ENCODE assay signal across 1 cellular context in the genomic region with DNA sequence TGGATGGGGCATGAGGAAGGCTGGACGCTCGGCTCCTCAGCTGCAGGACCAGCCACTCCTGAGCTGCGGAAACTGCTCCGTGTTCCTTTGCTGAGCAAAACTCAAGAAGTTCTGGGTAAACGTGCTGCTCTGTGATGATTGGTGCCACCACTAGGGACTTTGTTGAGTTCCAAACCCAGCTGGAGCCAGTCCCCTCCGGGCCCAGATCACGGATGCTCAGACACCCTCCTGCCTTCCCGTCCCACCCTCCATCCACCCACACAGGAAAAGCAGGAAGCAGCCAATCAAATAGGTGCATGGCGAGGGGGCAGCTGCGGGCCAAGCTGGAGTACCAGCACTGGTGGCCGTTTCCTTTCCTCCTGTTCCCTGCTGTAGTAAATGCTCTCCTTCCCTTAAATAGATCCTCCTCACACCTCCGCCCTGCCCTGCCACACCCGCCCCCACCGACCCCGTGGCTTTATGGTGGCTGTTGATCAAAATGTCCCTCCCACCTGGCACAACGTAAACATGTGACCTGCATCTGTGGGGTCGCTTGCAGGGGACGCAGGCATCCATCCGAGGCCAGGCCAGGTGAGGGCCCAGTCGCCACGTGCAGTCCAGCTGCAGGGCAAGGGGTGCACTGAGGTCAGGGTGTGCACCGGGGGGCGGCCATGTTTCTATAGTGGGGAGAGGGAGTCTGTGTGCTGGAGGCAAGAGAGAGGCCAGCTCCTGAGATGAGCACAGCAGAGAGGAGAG.
TF ChIP-seq lines count a peak whose summit lies in the region.

No MANE protein-coding gene starts in this region.

TF ChIP-seq in GM23338, 12 proteins besides CTCF, POLR2A, EP300 and RAD21 (continued from another document):
- TF ChIP-seq NANOG (IDR thresholded peaks at IDR 0.05; ENCODE audit: borderline replicate concordance): no peak
- TF ChIP-seq ZNF331 (CRISPR knock-in tag; IDR thresholded peaks at IDR 0.05; ENCODE audit: low read depth): no peak
- TF ChIP-seq ZNF114 (CRISPR knock-in tag; IDR thresholded peaks at IDR 0.05): no peak
- TF ChIP-seq EZH2phosphoT487 (IDR thresholded peaks at IDR 0.05; ENCODE audit: unreplicated experiment): no peak
- TF ChIP-seq, protein P1, sequence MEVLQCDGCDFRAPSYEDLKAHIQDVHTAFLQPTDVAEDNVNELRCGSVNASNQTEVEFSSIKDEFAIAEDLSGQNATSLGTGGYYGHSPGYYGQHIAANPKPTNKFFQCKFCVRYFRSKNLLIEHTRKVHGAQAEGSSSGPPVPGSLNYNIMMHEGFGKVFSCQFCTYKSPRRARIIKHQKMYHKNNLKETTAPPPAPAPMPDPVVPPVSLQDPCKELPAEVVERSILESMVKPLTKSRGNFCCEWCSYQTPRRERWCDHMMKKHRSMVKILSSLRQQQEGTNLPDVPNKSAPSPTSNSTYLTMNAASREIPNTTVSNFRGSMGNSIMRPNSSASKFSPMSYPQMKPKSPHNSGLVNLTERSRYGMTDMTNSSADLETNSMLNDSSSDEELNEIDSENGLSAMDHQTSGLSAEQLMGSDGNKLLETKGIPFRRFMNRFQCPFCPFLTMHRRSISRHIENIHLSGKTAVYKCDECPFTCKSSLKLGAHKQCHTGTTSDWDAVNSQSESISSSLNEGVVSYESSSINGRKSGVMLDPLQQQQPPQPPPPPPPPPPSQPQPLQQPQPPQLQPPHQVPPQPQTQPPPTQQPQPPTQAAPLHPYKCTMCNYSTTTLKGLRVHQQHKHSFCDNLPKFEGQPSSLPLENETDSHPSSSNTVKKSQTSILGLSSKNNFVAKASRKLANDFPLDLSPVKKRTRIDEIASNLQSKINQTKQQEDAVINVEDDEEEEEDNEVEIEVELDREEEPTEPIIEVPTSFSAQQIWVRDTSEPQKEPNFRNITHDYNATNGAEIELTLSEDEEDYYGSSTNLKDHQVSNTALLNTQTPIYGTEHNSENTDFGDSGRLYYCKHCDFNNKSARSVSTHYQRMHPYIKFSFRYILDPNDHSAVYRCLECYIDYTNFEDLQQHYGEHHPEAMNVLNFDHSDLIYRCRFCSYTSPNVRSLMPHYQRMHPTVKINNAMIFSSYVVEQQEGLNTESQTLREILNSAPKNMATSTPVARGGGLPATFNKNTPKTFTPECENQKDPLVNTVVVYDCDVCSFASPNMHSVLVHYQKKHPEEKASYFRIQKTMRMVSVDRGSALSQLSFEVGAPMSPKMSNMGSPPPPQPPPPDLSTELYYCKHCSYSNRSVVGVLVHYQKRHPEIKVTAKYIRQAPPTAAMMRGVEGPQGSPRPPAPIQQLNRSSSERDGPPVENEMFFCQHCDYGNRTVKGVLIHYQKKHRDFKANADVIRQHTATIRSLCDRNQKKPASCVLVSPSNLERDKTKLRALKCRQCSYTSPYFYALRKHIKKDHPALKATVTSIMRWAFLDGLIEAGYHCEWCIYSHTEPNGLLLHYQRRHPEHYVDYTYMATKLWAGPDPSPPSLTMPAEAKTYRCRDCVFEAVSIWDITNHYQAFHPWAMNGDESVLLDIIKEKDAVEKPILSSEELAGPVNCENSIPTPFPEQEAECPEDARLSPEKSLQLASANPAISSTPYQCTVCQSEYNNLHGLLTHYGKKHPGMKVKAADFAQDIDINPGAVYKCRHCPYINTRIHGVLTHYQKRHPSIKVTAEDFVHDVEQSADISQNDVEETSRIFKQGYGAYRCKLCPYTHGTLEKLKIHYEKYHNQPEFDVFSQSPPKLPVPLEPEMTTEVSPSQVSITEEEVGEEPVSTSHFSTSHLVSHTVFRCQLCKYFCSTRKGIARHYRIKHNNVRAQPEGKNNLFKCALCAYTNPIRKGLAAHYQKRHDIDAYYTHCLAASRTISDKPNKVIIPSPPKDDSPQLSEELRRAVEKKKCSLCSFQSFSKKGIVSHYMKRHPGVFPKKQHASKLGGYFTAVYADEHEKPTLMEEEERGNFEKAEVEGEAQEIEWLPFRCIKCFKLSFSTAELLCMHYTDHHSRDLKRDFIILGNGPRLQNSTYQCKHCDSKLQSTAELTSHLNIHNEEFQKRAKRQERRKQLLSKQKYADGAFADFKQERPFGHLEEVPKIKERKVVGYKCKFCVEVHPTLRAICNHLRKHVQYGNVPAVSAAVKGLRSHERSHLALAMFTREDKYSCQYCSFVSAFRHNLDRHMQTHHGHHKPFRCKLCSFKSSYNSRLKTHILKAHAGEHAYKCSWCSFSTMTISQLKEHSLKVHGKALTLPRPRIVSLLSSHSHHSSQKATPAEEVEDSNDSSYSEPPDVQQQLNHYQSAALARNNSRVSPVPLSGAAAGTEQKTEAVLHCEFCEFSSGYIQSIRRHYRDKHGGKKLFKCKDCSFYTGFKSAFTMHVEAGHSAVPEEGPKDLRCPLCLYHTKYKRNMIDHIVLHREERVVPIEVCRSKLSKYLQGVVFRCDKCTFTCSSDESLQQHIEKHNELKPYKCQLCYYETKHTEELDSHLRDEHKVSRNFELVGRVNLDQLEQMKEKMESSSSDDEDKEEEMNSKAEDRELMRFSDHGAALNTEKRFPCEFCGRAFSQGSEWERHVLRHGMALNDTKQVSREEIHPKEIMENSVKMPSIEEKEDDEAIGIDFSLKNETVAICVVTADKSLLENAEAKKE (CRISPR knock-in tag; IDR thresholded peaks at IDR 0.05): no peak
- TF ChIP-seq, protein P2, sequence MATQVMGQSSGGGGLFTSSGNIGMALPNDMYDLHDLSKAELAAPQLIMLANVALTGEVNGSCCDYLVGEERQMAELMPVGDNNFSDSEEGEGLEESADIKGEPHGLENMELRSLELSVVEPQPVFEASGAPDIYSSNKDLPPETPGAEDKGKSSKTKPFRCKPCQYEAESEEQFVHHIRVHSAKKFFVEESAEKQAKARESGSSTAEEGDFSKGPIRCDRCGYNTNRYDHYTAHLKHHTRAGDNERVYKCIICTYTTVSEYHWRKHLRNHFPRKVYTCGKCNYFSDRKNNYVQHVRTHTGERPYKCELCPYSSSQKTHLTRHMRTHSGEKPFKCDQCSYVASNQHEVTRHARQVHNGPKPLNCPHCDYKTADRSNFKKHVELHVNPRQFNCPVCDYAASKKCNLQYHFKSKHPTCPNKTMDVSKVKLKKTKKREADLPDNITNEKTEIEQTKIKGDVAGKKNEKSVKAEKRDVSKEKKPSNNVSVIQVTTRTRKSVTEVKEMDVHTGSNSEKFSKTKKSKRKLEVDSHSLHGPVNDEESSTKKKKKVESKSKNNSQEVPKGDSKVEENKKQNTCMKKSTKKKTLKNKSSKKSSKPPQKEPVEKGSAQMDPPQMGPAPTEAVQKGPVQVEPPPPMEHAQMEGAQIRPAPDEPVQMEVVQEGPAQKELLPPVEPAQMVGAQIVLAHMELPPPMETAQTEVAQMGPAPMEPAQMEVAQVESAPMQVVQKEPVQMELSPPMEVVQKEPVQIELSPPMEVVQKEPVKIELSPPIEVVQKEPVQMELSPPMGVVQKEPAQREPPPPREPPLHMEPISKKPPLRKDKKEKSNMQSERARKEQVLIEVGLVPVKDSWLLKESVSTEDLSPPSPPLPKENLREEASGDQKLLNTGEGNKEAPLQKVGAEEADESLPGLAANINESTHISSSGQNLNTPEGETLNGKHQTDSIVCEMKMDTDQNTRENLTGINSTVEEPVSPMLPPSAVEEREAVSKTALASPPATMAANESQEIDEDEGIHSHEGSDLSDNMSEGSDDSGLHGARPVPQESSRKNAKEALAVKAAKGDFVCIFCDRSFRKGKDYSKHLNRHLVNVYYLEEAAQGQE (IDR thresholded peaks at IDR 0.05; ENCODE audit: unreplicated experiment): no peak
